ENCODE assay signal across 3 cellular contexts in genomic region chr11:93463666-93464065, GRCh38.
DNase-seq lines count a peak whose midpoint lies in the region; ATAC-seq, FAIRE-seq and TF ChIP-seq lines count a peak whose summit lies in the region.
"Not testable (repeated sequence)": the region's sequence is repeated elsewhere in the genome, so short reads cannot be mapped to it uniquely, and the experiment has no call there.

No MANE protein-coding gene starts in this region.

- not testable (repeated sequence) for H3K4me2 ChIP-seq in K562 (ENCODE audit: insufficient read depth, low read length)

- H4K20me1 ChIP-seq in K562 (replicated peaks; ENCODE audit: control insufficient read depth, insufficient read depth, low read length): not testable (repeated sequence)

- in situ Hi-C loops in K562 (cut with MboI): not testable (repeated sequence)

- not testable (repeated sequence) for ATAC-seq in WTC11, K562

- 11% methylated on average over 3 of the region's 4 CpGs for WGBS in K562 (ENCODE audit: insufficient coverage, low coverage, missing lambda C conversion rate)

- H3K79me2 ChIP-seq in K562 (ENCODE audit: control insufficient read depth, insufficient read depth, low read length): not testable (repeated sequence)

- H3K36me3 ChIP-seq in HEK293 (ENCODE audit: control insufficient read depth in 2 of 2, insufficient read depth in 1 of 2, low read length in 2 of 2); K562 (ENCODE audit: control insufficient read depth, insufficient read depth, low read length): not testable (repeated sequence)

- peaks cover 12% of the 10 kb centered on the region for H3K4me1 Mint-ChIP-seq in WTC11

- not testable (repeated sequence) for DNase-seq in WTC11 (ENCODE audit: low spot score); K562 (ENCODE audit: extremely low read depth in 1 of 4, low spot score in 3 of 4)

- not testable (repeated sequence) for H3K9me1 ChIP-seq in K562 (ENCODE audit: control insufficient read depth, insufficient read depth, low read length)

- not testable (repeated sequence) for H3K9me3 Mint-ChIP-seq in WTC11

- POLR2A ChIA-PET in HEK293 (lab: Yijun Ruan, JAX); WTC11 (lab: Charles Lee); K562 (lab: Yijun Ruan, JAX): not testable (repeated sequence)

- CTCF ChIA-PET in HEK293 (lab: Yijun Ruan, JAX); WTC11 (lab: Charles Lee); K562 (lab: Yijun Ruan, JAX; ENCODE audit: low intra/inter-chr PET ratio): not testable (repeated sequence)

- H3K27me3 Mint-ChIP-seq in WTC11 (ENCODE audit: low read depth): not testable (repeated sequence)

- not testable (repeated sequence) for BruUV-seq in K562 (replicated peaks; lab: Mats Ljungman, UMichigan)

- TF ChIP-seq EP300 in K562 (IDR thresholded peaks at IDR 0.05; ENCODE audit: low read length): not testable (repeated sequence)

- not testable (repeated sequence) for H3K9ac ChIP-seq in K562 (ENCODE audit: insufficient read depth in 1 of 2, low read depth in 2 of 2, low read length in 2 of 2)

- not testable (repeated sequence) for FAIRE-seq in K562 (lab: Jason Lieb, UNC)

- not testable (repeated sequence) for H3K4me1 ChIP-seq in HEK293 (ENCODE audit: control insufficient read depth, insufficient read depth, low read length); K562 (replicated peaks in 1 of 2; ENCODE audit: control insufficient read depth in 2 of 2, insufficient read depth in 2 of 2, low read length in 2 of 2)

- H3K9me3 ChIP-seq in HEK293 (ENCODE audit: control insufficient read depth, insufficient read depth, low read depth, low read length); K562 (replicated peaks; ENCODE audit: control insufficient read depth, insufficient read depth, low read depth, low read length): not testable (repeated sequence)

- H3K36me3 Mint-ChIP-seq in WTC11: not testable (repeated sequence)

- intact Hi-C loops in K562 (cut with micrococcal nuclease): not testable (repeated sequence)

- TF ChIP-seq RAD21 in K562 (CRISPR knock-in tag; conservative IDR thresholded peaks at IDR 0.05 in 1 of 2, IDR thresholded peaks at IDR 0.05 in 1 of 2): not testable (repeated sequence)

- not testable (repeated sequence) for H3K4me3 ChIP-seq in HEK293 (ENCODE audit: low read depth, low read length); K562

- H3K27ac ChIP-seq in HEK293 (ENCODE audit: extremely low read depth, low read depth, low read length); K562 (ENCODE audit: extremely low read depth, low read depth, low read length): not testable (repeated sequence)

- H2AFZ ChIP-seq in K562 (ENCODE audit: low read depth, low read length): not testable (repeated sequence)

- TF ChIP-seq CTCF in HEK293 (tag by site-specific recombination; IDR thresholded peaks at IDR 0.05); WTC11 (IDR thresholded peaks at IDR 0.05); K562 (IDR thresholded peaks at IDR 0.05 in 2 of 3, conservative IDR thresholded peaks at IDR 0.05 in 1 of 3; ENCODE audit: insufficient read depth in 2 of 3, low read depth in 1 of 3, low read length in 3 of 3): not testable (repeated sequence)

- not testable (repeated sequence) for H3K27ac Mint-ChIP-seq in WTC11

- H3K27me3 ChIP-seq in K562 (ENCODE audit: control insufficient read depth in 2 of 2, insufficient read depth in 2 of 2, low read length in 2 of 2): not testable (repeated sequence)

- not testable (repeated sequence) for H3K4me3 Mint-ChIP-seq in WTC11

- TF ChIP-seq POLR2A in K562 (conservative IDR thresholded peaks at IDR 0.05): not testable (repeated sequence)

TF ChIP-seq in HEK293, 187 proteins besides CTCF, POLR2A, EP300 and RAD21:
- TF ChIP-seq ZNF146 (tag by site-specific recombination; IDR thresholded peaks at IDR 0.05): peak; percentile 53; the same call in 1 of the 2 replicates

TF ChIP-seq in WTC11, 78 proteins besides CTCF, POLR2A, EP300 and RAD21:
- 0 out of 2 replicates have a peak, but pooled peaks have one; percentile 44 for TF ChIP-seq GTF2I (CRISPR knock-in tag; conservative IDR thresholded peaks at IDR 0.05)

TF ChIP-seq in K562, 482 proteins besides CTCF, POLR2A, EP300 and RAD21:
- peak; percentile 75 for TF ChIP-seq ZNF146 (CRISPR knock-in tag; IDR thresholded peaks at IDR 0.05; ENCODE audit: unreplicated experiment)
TF ChIP-seq in K562: peak in this region for 1; not testable (repeated sequence) for 481.
